22 cellular contexts compared by ENCODE assay signal in the genomic region with DNA sequence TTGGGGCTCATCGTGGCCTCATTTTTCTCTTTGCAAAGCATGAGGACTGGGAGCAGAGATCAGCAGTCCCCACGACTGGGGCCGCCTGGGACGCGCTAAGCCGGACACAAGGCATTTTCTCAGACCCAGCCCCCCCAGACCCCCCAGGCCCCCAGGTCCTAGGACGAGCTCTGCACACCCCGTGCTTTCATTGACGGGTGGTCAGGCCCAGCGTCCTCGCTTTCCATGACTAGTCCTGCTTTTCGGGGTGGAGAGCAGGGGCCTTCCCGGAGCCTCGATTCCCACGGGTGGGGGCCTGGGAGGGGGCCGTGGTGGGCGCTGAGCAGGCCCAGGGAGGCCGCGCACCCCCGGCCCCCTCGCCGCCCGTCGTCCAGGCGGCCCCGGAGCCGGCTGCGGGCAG. TPM values are rescaled to one million over a fixed set of nuclear protein-coding genes. Genes with fewer than 3 reads are reported as not detected.
DNase-seq lines count a peak whose midpoint lies in the region; ATAC-seq, FAIRE-seq and TF ChIP-seq lines count a peak whose summit lies in the region.
"Had no signal": no experiment of that assay in that cellular context is flagged by ENCODE, and none has a peak within 500 bp of the region (broad histone marks: within the 10 kb centered on the region; RNA-seq: fewer than 3 reads in every experiment).

No MANE protein-coding gene starts in this region.

- ATAC-seq in Right ventricle myocardium inferior (no peak), GM18870 (IDR thresholded peaks at IDR 0.05; ENCODE audit: unreplicated experiment) (no peak), left colon (no peak)

- no peak overlapping the region for H3K4me3 ChIP-seq in endothelial cell of umbilical vein (replicated peaks in 1 of 3; ENCODE audit: insufficient read depth in 1 of 3, low read depth in 1 of 3, low read length in 3 of 3)
- H3K4me3 ChIP-seq in mucosa of rectum (ENCODE audit: low read length in 2 of 2): no peak overlapping the region
- no peak overlapping the region for H3K4me3 ChIP-seq in spleen

- CTCF ChIA-PET in endothelial cell of umbilical vein (lab: Charles Lee): interaction anchor here (1.4 kb wide), 1 partner anchor 23 kb away, joined by 4 read pairs; no protein-coding TSS in a partner anchor

- no peaks in the 10 kb centered on the region for H3K9me3 ChIP-seq in endothelial cell of umbilical vein (replicated peaks; ENCODE audit: control insufficient read depth, insufficient read depth, low read length)
- H3K9me3 ChIP-seq in mucosa of rectum (ENCODE audit: control insufficient read depth in 2 of 2, low read length in 2 of 2): no peaks in the 10 kb centered on the region
- peaks cover 0 to 9% (median 6%) of the 10 kb centered on the region in 8 donors for H3K9me3 ChIP-seq in spleen

- no peaks in the 10 kb centered on the region for H3K9me1 ChIP-seq in endothelial cell of umbilical vein (replicated peaks; ENCODE audit: control insufficient read depth, extremely low read depth, insufficient read depth, low read length)

- 68 to 95% (median 76%) methylated on average over 9 to 28 of the region's 28 CpGs for WGBS in spleen, 5 donors

- intact Hi-C loops in Right ventricle myocardium inferior (cut with DNase I): no loop called here
- intact Hi-C loops in cardiac septum (cut with DNase I): no loop called here
- intact Hi-C loops in endothelial cell of umbilical vein (cut with micrococcal nuclease): loop anchor here (1.0 kb wide), 2 partner anchors 21 to 27 kb away; no protein-coding TSS in a partner anchor
- intact Hi-C loops in spleen (cut with DNase I; ENCODE audit: low total_unique reads): no loop called here
- intact Hi-C loops in left colon (cut with DNase I, micrococcal nuclease): no loop called here

- dilution Hi-C loops in endothelial cell of umbilical vein (cut with MboI; ENCODE audit: extremely low pct_ligation_motif_present, low sequenced_read_pairs): no loop called here

- H3K36me3 ChIP-seq in endothelial cell of umbilical vein (ENCODE audit: control insufficient read depth in 2 of 2, extremely low read depth in 1 of 2, insufficient read depth in 2 of 2, low read length in 2 of 2) (no peaks in the 10 kb centered on the region), mucosa of rectum (ENCODE audit: control insufficient read depth in 2 of 2, insufficient read depth in 2 of 2, low read length in 2 of 2) (peaks cover 0 to 7% of the 10 kb centered on the region in 2 donors), spleen (no peaks in the 10 kb centered on the region)

- TF ChIP-seq CTCF in endothelial cell of umbilical vein (IDR thresholded peaks at IDR 0.05; ENCODE audit: extremely low read depth in 1 of 2, insufficient read depth in 1 of 2, low read depth in 1 of 2, low read length in 2 of 2): no peak
- no peak for TF ChIP-seq CTCF in spleen (IDR thresholded peaks at IDR 0.05 in 8 of 11, conservative IDR thresholded peaks at IDR 0.05 in 3 of 11)

- TF ChIP-seq POLR2A in endothelial cell of umbilical vein (IDR thresholded peaks at IDR 0.05; ENCODE audit: low read depth, low read length) (no peak), spleen (IDR thresholded peaks at IDR 0.05) (no peak)

- H3K4me1 ChIP-seq in endothelial cell of umbilical vein (ENCODE audit: control insufficient read depth, extremely low read depth, insufficient read depth, low read length) (peaks cover 7% of the 10 kb centered on the region), mucosa of rectum (ENCODE audit: control insufficient read depth in 2 of 2, insufficient read depth in 2 of 2, low read length in 2 of 2) (peaks cover 14 to 20% of the 10 kb centered on the region in 2 donors), spleen (peaks cover 0 to 27% (median 13%) of the 10 kb centered on the region in 6 donors)

- peak; percentile 25 for DNase-seq in Right ventricle myocardium inferior (ENCODE audit: missing footprints)
- DNase-seq in cardiac septum (ENCODE audit: low spot score): no peak
- no peak for DNase-seq in endothelial cell of umbilical vein (ENCODE audit: low read depth, low spot score)
- DNase-seq in spleen: peak; percentile 54
- DNase-seq in activated CD4-positive, alpha-beta T cell treated with anti-CD3 and anti-CD28 coated beads, Interleukin-2, amount 50 U/mL, for 4 hours: no peak
- no peak for DNase-seq in left colon
- DNase-seq: AML-193, DMS79 treated with DMSO at 0.1 percent for 48 hours, GOT3, MV-4-11, NCI-H1694 treated with DMSO at 0.1 percent for 48 hours, NCI-H510A, NCI-H748 treated with DMSO at 0.1 percent for 48 hours, SHP77 had no signal

- POLR2A ChIA-PET in endothelial cell of umbilical vein (lab: Charles Lee): interaction anchor here (1.0 kb wide), 1 partner anchor 22 kb away, joined by 3 read pairs; no protein-coding TSS in a partner anchor

- H2AFZ ChIP-seq in endothelial cell of umbilical vein (ENCODE audit: low read depth, low read length): no peak overlapping the region

- no peaks in the 10 kb centered on the region for H3K27me3 ChIP-seq in endothelial cell of umbilical vein (ENCODE audit: control insufficient read depth in 2 of 2, insufficient read depth in 2 of 2, low read length in 2 of 2)
- H3K27me3 ChIP-seq in mucosa of rectum (ENCODE audit: control insufficient read depth in 2 of 2, insufficient read depth in 2 of 2, low read length in 2 of 2): no peaks in the 10 kb centered on the region
- peaks cover 0 to 14% (median 0%) of the 10 kb centered on the region in 7 donors for H3K27me3 ChIP-seq in spleen (replicated peaks in 1 of 7)

- no TSS peak for BruUV-seq in endothelial cell of umbilical vein (replicated peaks; lab: Mats Ljungman, UMichigan)

- FAIRE-seq in endothelial cell of umbilical vein (lab: Jason Lieb, UNC): no peak
- FAIRE-seq: GM19239, RCC 7860 had no signal

- H4K20me1 ChIP-seq in endothelial cell of umbilical vein (replicated peaks; ENCODE audit: control insufficient read depth, extremely low read depth, insufficient read depth, low read length): no peaks in the 10 kb centered on the region

- H3K9ac ChIP-seq in endothelial cell of umbilical vein (replicated peaks; ENCODE audit: extremely low read depth, insufficient read depth, low read length): peak overlapping the region; percentile 61
- H3K9ac ChIP-seq in mucosa of rectum (ENCODE audit: low read depth in 1 of 2, low read length in 2 of 2): peak overlapping the region; percentile 41 to 49
- H3K9ac ChIP-seq: KMS-11 had no signal

- H3K27ac ChIP-seq in endothelial cell of umbilical vein (ENCODE audit: insufficient read depth, low read depth, low read length) (peak overlapping the region; percentile 56), mucosa of rectum (ENCODE audit: low read depth in 2 of 2, low read length in 2 of 2) (peak overlapping the region; percentile 48 to 67), spleen (peak overlapping the region in 4 of 8 donors; percentile 54 to 65 (median 60))
- H3K27ac ChIP-seq: 22Rv1, C4-2B, KMS-11 had no signal

- no peak overlapping the region for H3K4me2 ChIP-seq in endothelial cell of umbilical vein (ENCODE audit: insufficient read depth, low read length)
- H3K4me2 ChIP-seq: KMS-11 had no signal

- no peaks in the 10 kb centered on the region for H3K79me2 ChIP-seq in endothelial cell of umbilical vein (ENCODE audit: control insufficient read depth, insufficient read depth, low read length)

TF ChIP-seq in endothelial cell of umbilical vein, 7 proteins besides CTCF, POLR2A, EP300 and RAD21:
- TF ChIP-seq JUN (IDR thresholded peaks at IDR 0.05; ENCODE audit: borderline replicate concordance, insufficient read depth, insufficient read length, low read depth) (no peak), MYC (IDR thresholded peaks at IDR 0.05; ENCODE audit: low read depth, low read length) (no peak), FOS (IDR thresholded peaks at IDR 0.05; ENCODE audit: borderline replicate concordance, insufficient read depth, low read length) (no peak), POLR2AphosphoS5 (IDR thresholded peaks at IDR 0.05; ENCODE audit: insufficient read depth, low read depth, low read length) (no peak), EZH2 (IDR thresholded peaks at IDR 0.05; ENCODE audit: borderline replicate concordance, low read depth, low read length, severe bottlenecking) (no peak), GATA2 (IDR thresholded peaks at IDR 0.05; ENCODE audit: insufficient read depth, insufficient read length, low read depth, low read length) (no peak)
- TF ChIP-seq, protein P1, sequence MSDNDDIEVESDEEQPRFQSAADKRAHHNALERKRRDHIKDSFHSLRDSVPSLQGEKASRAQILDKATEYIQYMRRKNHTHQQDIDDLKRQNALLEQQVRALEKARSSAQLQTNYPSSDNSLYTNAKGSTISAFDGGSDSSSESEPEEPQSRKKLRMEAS (IDR thresholded peaks at IDR 0.05; ENCODE audit: insufficient read depth, insufficient read length): no peak

RNA-seq across cellular contexts. Expression of a gene that starts 10.7 kb away (rescaled TPM):
- total RNA-seq in Right ventricle myocardium inferior: 0.08 TPM
- 0.19 TPM for total RNA-seq in cardiac septum
- not detected in 2 replicates for total RNA-seq in endothelial cell of umbilical vein
- not detected in 2 replicates for polyA plus RNA-seq in endothelial cell of umbilical vein
- not detected in 2 replicates for polyA plus RNA-seq in endothelial cell of umbilical vein (2011; cell fraction: cytosol; rRNA removed)
- polyA plus RNA-seq in endothelial cell of umbilical vein (2011; cell fraction: nucleus; rRNA removed): not detected in 2 replicates
- not detected in 2 replicates for polyA plus RNA-seq in endothelial cell of umbilical vein (2012)
- not detected in 2 replicates for polyA minus RNA-seq in endothelial cell of umbilical vein
- not detected for polyA minus RNA-seq in endothelial cell of umbilical vein (2011; cell fraction: cytosol; rRNA and poly(A)+ RNA removed)
- polyA minus RNA-seq in endothelial cell of umbilical vein (2011; cell fraction: nucleus; rRNA and poly(A)+ RNA removed): not detected in 2 replicates
- total RNA-seq in spleen: not detected
- not detected for polyA plus RNA-seq in spleen
- total RNA-seq in left colon: not detected
- total RNA-seq: OCI-LY7 had no signal

Comparison
In these comparisons a context has a peak if more than half of its experiments do, and no peak if none do; other contexts are left out.
1. DNase-seq: peak in Right ventricle myocardium inferior (single experiment) and spleen (single experiment); none in cardiac septum (single experiment), endothelial cell of umbilical vein (single experiment), activated CD4-positive, alpha-beta T cell treated with anti-CD3 and anti-CD28 coated beads, Interleukin-2, amount 50 U/mL, for 4 hours (0 of 2) and left colon (0 of 2).